15 cellular contexts compared by ENCODE assay signal in the genomic region with DNA sequence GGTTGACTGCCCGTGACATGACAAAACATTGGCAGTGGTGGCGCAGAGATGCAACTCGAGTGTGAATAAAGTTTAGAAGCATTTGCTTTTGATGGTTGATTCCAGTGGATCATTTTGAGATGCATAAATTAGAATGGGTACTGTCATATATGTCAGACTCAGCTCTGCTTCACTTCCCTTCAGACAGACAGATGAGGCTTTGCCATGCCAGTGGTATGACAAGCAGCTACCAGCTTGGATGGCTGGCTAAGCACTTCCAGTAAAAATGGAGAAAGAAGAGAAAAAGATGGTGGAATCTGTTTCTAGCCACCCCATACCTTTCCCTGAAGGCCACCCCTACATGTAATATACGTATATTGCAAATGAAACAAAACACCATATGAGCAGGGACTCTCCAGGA. TPM values are rescaled to one million over a fixed set of nuclear protein-coding genes. Genes with fewer than 3 reads are reported as not detected.
DNase-seq lines count a peak whose midpoint lies in the region; ATAC-seq and TF ChIP-seq lines count a peak whose summit lies in the region.
"Had no signal": no experiment of that assay in that cellular context is flagged by ENCODE, and none has a peak within 500 bp of the region (broad histone marks: within the 10 kb centered on the region; RNA-seq: fewer than 3 reads in every experiment).

No MANE protein-coding gene starts in this region.

- 97% methylated on average over 4 of the region's 4 CpGs for WGBS in SK-N-SH (ENCODE audit: low lambda C conversion rate)
- WGBS in esophagus, 2 donors = 86 to 89% methylated on average over 4 of the region's 4 CpGs

- H3K9me3 ChIP-seq in SK-N-SH = no peaks in the 10 kb centered on the region
- H3K9me3 ChIP-seq in esophagus (ENCODE audit: control insufficient read depth in 2 of 2, insufficient read depth in 1 of 2, low read depth in 1 of 2, low read length in 1 of 2) = no peaks in the 10 kb centered on the region
- H3K9me3 ChIP-seq in neural cell (ENCODE audit: low read length) = no peaks in the 10 kb centered on the region
- no peaks in the 10 kb centered on the region for H3K9me3 ChIP-seq in tibial artery

- no peak overlapping the region; a peak in 1 of 4 replicates for H3K4me3 ChIP-seq in SK-N-SH (ENCODE audit: low read depth in 2 of 2, low read length in 1 of 2)
- H3K4me3 ChIP-seq in esophagus (ENCODE audit: low read depth in 1 of 2, low read length in 2 of 2) = no peak overlapping the region
- no peak overlapping the region for H3K4me3 ChIP-seq in neural cell (ENCODE audit: low read length)
- no peak overlapping the region for H3K4me3 ChIP-seq in tibial artery
- H3K4me3 ChIP-seq in dorsolateral prefrontal cortex = no peak overlapping the region

- H3K27me3 ChIP-seq in SK-N-SH (ENCODE audit: insufficient read depth) (no peaks in the 10 kb centered on the region), esophagus (ENCODE audit: control insufficient read depth in 1 of 2, insufficient read depth in 2 of 2, low read length in 2 of 2) (no peaks in the 10 kb centered on the region), neural cell (ENCODE audit: insufficient read depth, low read depth, low read length) (no peaks in the 10 kb centered on the region), tibial artery (no peaks in the 10 kb centered on the region), dorsolateral prefrontal cortex (no peaks in the 10 kb centered on the region)

- H3K27ac ChIP-seq in SK-N-SH (ENCODE audit: low read depth in 2 of 2, low read length in 1 of 2) = peak overlapping the region; percentile 39 to 87; a peak in 3 of 4 replicates
- peak overlapping the region; percentile 62 to 73 for H3K27ac ChIP-seq in esophagus (ENCODE audit: low read depth in 2 of 2, low read length in 1 of 2)
- H3K27ac ChIP-seq in neural cell (ENCODE audit: low read length) = no peak overlapping the region
- H3K27ac ChIP-seq in tibial artery = peak overlapping the region; percentile 74 to 79
- peak overlapping the region in 26 of 59 donors; percentile 3 to 76 (median 40) for H3K27ac ChIP-seq in dorsolateral prefrontal cortex
- H3K27ac ChIP-seq: 22Rv1 had no signal

- POLR2A ChIA-PET in SK-N-SH (lab: Yijun Ruan, JAX) = no interaction called here

- H3K9ac ChIP-seq in SK-N-SH (peak overlapping the region; percentile 65; the same call in 1 of the 2 replicates), neural cell (ENCODE audit: low read length) (no peak overlapping the region)

- H4K20me1 ChIP-seq in SK-N-SH (ENCODE audit: insufficient read depth) (no peaks in the 10 kb centered on the region), neural cell (ENCODE audit: insufficient read depth) (no peaks in the 10 kb centered on the region)

- DNase-seq in SK-N-SH (no peak), tibial artery (no peak), dorsolateral prefrontal cortex (no peak)
- no peak for DNase-seq in stimulated activated CD4-positive, alpha-beta T cell treated with anti-CD3 and anti-CD28 coated beads, Interleukin-15, amount 100 ng/mL, for 24 hours
- DNase-seq in activated CD8-positive, alpha-beta memory T cell treated with anti-CD3 and anti-CD28 coated beads, Interleukin-2, amount 50 U/mL, for 4 hours = no peak
- DNase-seq: activated naive CD8-positive, alpha-beta T cell treated with anti-CD3 and anti-CD28 coated beads, Interleukin-2, amount 50 U/mL, for 24 hours; effector CD8-positive, alpha-beta T cell; NCI-H1417; substantia nigra had no signal

- H3K4me1 ChIP-seq in SK-N-SH (ENCODE audit: control insufficient read depth in 1 of 2, insufficient read depth in 2 of 2, low read depth in 1 of 2, low read length in 1 of 2) (peaks cover 25 to 28% of the 10 kb centered on the region in 2 experiments), esophagus (ENCODE audit: control insufficient read depth in 2 of 2, insufficient read depth in 2 of 2, low read length in 1 of 2) (peaks cover 0 to 3% of the 10 kb centered on the region in 2 donors), tibial artery (peaks cover 9 to 52% (median 30%) of the 10 kb centered on the region in 4 donors)

- H3F3A ChIP-seq in SK-N-SH (replicated peaks; ENCODE audit: insufficient read depth) (peaks cover 26% of the 10 kb centered on the region), neural cell (ENCODE audit: insufficient read depth, low read length, poor library complexity, severe bottlenecking) (no peaks in the 10 kb centered on the region)

- intact Hi-C loops in tibial artery (cut with DNase I; ENCODE audit: low total_unique reads) (no loop called here), dorsolateral prefrontal cortex (cut with DNase I) (no loop called here)

- H3K79me2 ChIP-seq in SK-N-SH (ENCODE audit: insufficient read depth) (no peaks in the 10 kb centered on the region), neural cell (replicated peaks; ENCODE audit: insufficient read depth, low read length) (no peaks in the 10 kb centered on the region)

- H2AFZ ChIP-seq in SK-N-SH (ENCODE audit: low read depth) (no peak overlapping the region), neural cell (ENCODE audit: low read depth, low read length) (no peak overlapping the region)

- TF ChIP-seq CTCF in SK-N-SH (IDR thresholded peaks at IDR 0.05) (no peak), neural cell (IDR thresholded peaks at IDR 0.05; ENCODE audit: poor library complexity, severe bottlenecking) (no peak), tibial artery (IDR thresholded peaks at IDR 0.05) (no peak), dorsolateral prefrontal cortex (IDR thresholded peaks at IDR 0.05 in 54 of 56, conservative IDR thresholded peaks at IDR 0.05 in 2 of 56; ENCODE audit: low read depth in 1 of 56, partially characterized antibody in 56 of 56) (no peak)

- no peak for TF ChIP-seq EP300 in SK-N-SH (IDR thresholded peaks at IDR 0.05; ENCODE audit: borderline replicate concordance in 1 of 2, low read depth in 1 of 2, low read length in 1 of 2)
- TF ChIP-seq EP300 in neural cell (conservative IDR thresholded peaks at IDR 0.05; ENCODE audit: poor library complexity, severe bottlenecking) = peak; percentile 48

- ATAC-seq in SK-N-SH treated with all-trans-retinoic acid at 6 μM for 48 hours = no peak
- ATAC-seq: activated naive CD8-positive, alpha-beta T cell treated with anti-CD3 and anti-CD28 coated beads, Interleukin-2, amount 50 U/mL, for 24 hours; HCT116 had no signal

- peak overlapping the region; percentile 66 for H3K4me2 ChIP-seq in SK-N-SH
- no peak overlapping the region for H3K4me2 ChIP-seq in neural cell (ENCODE audit: low read length)

- H3K9me2 ChIP-seq in SK-N-SH (no peaks in the 10 kb centered on the region), neural cell (ENCODE audit: insufficient read depth, low read length) (no peaks in the 10 kb centered on the region)

- no peak for TF ChIP-seq RAD21 in SK-N-SH (IDR thresholded peaks at IDR 0.05; ENCODE audit: low read length)
- no peak for TF ChIP-seq RAD21 in neural cell (conservative IDR thresholded peaks at IDR 0.05)

- CTCF ChIA-PET in SK-N-SH (lab: Yijun Ruan, JAX) = interaction anchor here (0.8 to 0.9 kb wide), 2 partner anchors 28 to 648 kb away, joined by 3 to 4 read pairs; no protein-coding TSS in a partner anchor

- H3K36me3 ChIP-seq in SK-N-SH (replicated peaks in 1 of 2; ENCODE audit: control insufficient read depth in 1 of 2, insufficient read depth in 2 of 2, low read length in 1 of 2) (peaks cover 2 to 12% of the 10 kb centered on the region in 2 experiments), esophagus (ENCODE audit: control insufficient read depth in 2 of 2, insufficient read depth in 2 of 2, low read length in 1 of 2) (peaks cover 0 to 15% of the 10 kb centered on the region in 2 donors), neural cell (ENCODE audit: insufficient read depth, low read length) (no peaks in the 10 kb centered on the region), tibial artery (peaks cover 0 to 10% (median 1%) of the 10 kb centered on the region in 3 donors)

TF ChIP-seq in SK-N-SH treated with all-trans-retinoic acid at 6 μM for 48 hours, 23 proteins besides CTCF, POLR2A, EP300 and RAD21 (continues in another document):
- TF ChIP-seq ZNF565 (CRISPR knock-in tag; conservative IDR thresholded peaks at IDR 0.05; ENCODE audit: low read depth) (no peak), BACH2 (CRISPR knock-in tag; IDR thresholded peaks at IDR 0.05; ENCODE audit: borderline replicate concordance) (no peak)

TF ChIP-seq in neural cell, 6 proteins besides CTCF, POLR2A, EP300 and RAD21:
- no peak for TF ChIP-seq SMC3 (conservative IDR thresholded peaks at IDR 0.05; ENCODE audit: poor library complexity)

RNA-seq across cellular contexts. Expression of gene CLEC3B, which starts 13.5 kb away (rescaled TPM):
- polyA plus RNA-seq in SK-N-SH (2012; rRNA removed) (0.16 and 0.46 TPM in 2 replicates), esophagus (10 to 100 TPM in 1 of 2 donors, 1 to 10 TPM in 1; 7.5 to 12.6 TPM), neural cell (2.6 and 4.9 TPM in 2 replicates)
- polyA plus RNA-seq in SK-N-SH (2012; cell fraction: cytosol; rRNA removed) = 0.05 and 0.23 TPM in 2 replicates
- 2.1 and 3.1 TPM in 2 replicates for polyA plus RNA-seq in SK-N-SH (2012; cell fraction: nucleus; rRNA removed)
- not detected in 2 replicates for polyA minus RNA-seq in neural cell
- 10 to 100 TPM in 83 of 120 experiments, 1 to 10 TPM in 37; 1.3 to 68.1 (median 13.9) TPM for total RNA-seq in dorsolateral prefrontal cortex
- total RNA-seq: glomerular endothelial cell had no signal

RNA-seq across cellular contexts. Expression of gene EXOSC7, which starts 36.5 kb away (rescaled TPM):
- polyA plus RNA-seq in SK-N-SH (2012; rRNA removed) (83.5 and 96.4 TPM in 2 replicates), esophagus (10 to 100 TPM; 23.5 to 38.7 TPM), neural cell (80.3 and 87.5 TPM in 2 replicates)
- polyA plus RNA-seq in SK-N-SH (2012; cell fraction: cytosol; rRNA removed) = 94.3 and 94.9 TPM in 2 replicates
- polyA plus RNA-seq in SK-N-SH (2012; cell fraction: nucleus; rRNA removed) = 66.6 and 68.4 TPM in 2 replicates
- polyA minus RNA-seq in neural cell = 33.8 and 40.7 TPM in 2 replicates
- total RNA-seq in dorsolateral prefrontal cortex = 10 to 100 TPM; 25.6 to 46.6 (median 33.5) TPM

RNA-seq across cellular contexts. Expression of gene ZDHHC3, which starts 36.6 kb away (rescaled TPM):
- 60.7 and 72.3 TPM in 2 replicates for polyA plus RNA-seq in SK-N-SH (2012; rRNA removed)
- polyA plus RNA-seq in SK-N-SH (2012; cell fraction: cytosol; rRNA removed) = 45.7 and 63.4 TPM in 2 replicates
- polyA plus RNA-seq in SK-N-SH (2012; cell fraction: nucleus; rRNA removed) = 51.3 and 65.3 TPM in 2 replicates
- 10 to 100 TPM; 26.0 to 50.1 TPM for polyA plus RNA-seq in esophagus
- 35.8 and 45.3 TPM in 2 replicates for polyA plus RNA-seq in neural cell
- 55.3 and 56.5 TPM in 2 replicates for polyA minus RNA-seq in neural cell
- 10 to 100 TPM; 41.3 to 77.7 (median 54.1) TPM for total RNA-seq in dorsolateral prefrontal cortex
